ENCODE assay signal across 31 cellular contexts in genomic region chr15:59791079-59791478, GRCh38.
"Had no signal": no experiment of that assay in that cellular context is flagged by ENCODE, and none has a peak within 500 bp of the region (broad histone marks: within the 10 kb centered on the region; RNA-seq: fewer than 3 reads in every experiment).

No MANE protein-coding gene starts in this region.

- DNase-seq: activated B cell treated with CpG ODN at 0.5 μM for 24 hours; activated CD4-positive, alpha-beta T cell treated with anti-CD3 and anti-CD28 coated beads for 4 hours; activated CD4-positive, CD25-positive, alpha-beta regulatory T cell treated with anti-CD3 and anti-CD28 coated beads, Interleukin-2, amount 50 U/mL, for 72 hours; activated effector memory CD4-positive, alpha-beta T cell treated with anti-CD3 and anti-CD28 coated beads, Interleukin-2, amount 50 U/mL, for 16 hours; activated naive CD4-positive, alpha-beta T cell treated with Interleukin-2 at 50 U/mL for 16 hours; activated naive CD8-positive, alpha-beta T cell treated with anti-CD3 and anti-CD28 coated beads, Interleukin-2, amount 10 ng/mL, durations not matched to agents 7 days and 5 days; activated T-cell treated with anti-CD3 and anti-CD28 coated beads, Interleukin-2, amount 50 U/mL, for 72 hours; adrenal gland; body of pancreas; central memory CD4-positive, alpha-beta T cell; IMR-90; MV-4-11; NCI-H1092; NCI-H1436 treated with DMSO at 0.1 percent for 48 hours; NCI-H1694 treated with DMSO at 0.1 percent for 48 hours; NCI-H2029; NCI-H2171 treated with DMSO at 0.1 percent for 48 hours; NCI-H2227 treated with DMSO at 0.1 percent for 48 hours; NCI-H446; NCI-H526 treated with DMSO at 0.1 percent for 48 hours; NCI-H774; RPMI8226; SK-N-SH had no signal

- H3K36me3 ChIP-seq: adrenal gland, SJSA1 had no signal

- ATAC-seq: body of pancreas, K562, Panc1 had no signal

- H3K4me3 ChIP-seq: adrenal gland, body of pancreas, K562, SJSA1 had no signal

- H3K27me3 ChIP-seq: body of pancreas had no signal

- H3K4me1 Mint-ChIP-seq: activated B cell treated with CpG ODN at 0.5 μM for 24 hours had no signal

- H3K27ac ChIP-seq: adrenal gland, body of pancreas, SJSA1, VCaP had no signal

- H3K4me2 ChIP-seq: SK-N-SH had no signal

- H3K9ac ChIP-seq: SK-N-SH had no signal

- H3K9me3 ChIP-seq: adrenal gland, body of pancreas, SJSA1, SK-N-SH had no signal

- H3K27me3 Mint-ChIP-seq: activated CD8-positive, alpha-beta T cell treated with anti-CD3 and anti-CD28 coated beads for 36 hours; activated T-helper 17 cell treated with anti-CD3 and anti-CD28 coated beads, Interleukin-2, amount 50 U/mL, for 72 hours had no signal

- H3K9me3 Mint-ChIP-seq: activated B cell treated with CpG ODN at 0.5 μM for 24 hours; activated T-cell treated with anti-CD3 and anti-CD28 coated beads, Interleukin-2, amount 50 U/mL, for 72 hours; activated T-helper 17 cell treated with anti-CD3 and anti-CD28 coated beads, Interleukin-2, amount 50 U/mL, for 72 hours; T-helper 1 cell treated with Interleukin-12 subunit alpha and Interleukin-12 subunit beta and Interleukin-4 antibody, amounts not matched to agents 30 μg/mL and 1 μg/mL, for 36 hours had no signal

- H3K4me3 Mint-ChIP-seq: activated B cell treated with CpG ODN at 0.5 μM for 24 hours; activated CD8-positive, alpha-beta T cell treated with anti-CD3 and anti-CD28 coated beads for 36 hours; activated naive CD8-positive, alpha-beta T cell treated with anti-CD3 and anti-CD28 coated beads, Interleukin-2, amount 10 ng/mL, durations not matched to agents 7 days and 5 days; activated T-cell treated with anti-CD3 and anti-CD28 coated beads, Interleukin-2, amount 50 U/mL, for 72 hours; activated T-helper 17 cell treated with anti-CD3 and anti-CD28 coated beads, Interleukin-2, amount 50 U/mL, for 72 hours; T-helper 1 cell treated with Interleukin-12 subunit alpha and Interleukin-12 subunit beta and Interleukin-4 antibody, amounts not matched to agents 30 μg/mL and 1 μg/mL, for 36 hours had no signal

- H3K27ac Mint-ChIP-seq: activated B cell treated with CpG ODN at 0.5 μM for 24 hours; activated CD8-positive, alpha-beta T cell treated with anti-CD3 and anti-CD28 coated beads for 36 hours; activated naive CD8-positive, alpha-beta T cell treated with anti-CD3 and anti-CD28 coated beads, Interleukin-2, amount 10 ng/mL, durations not matched to agents 7 days and 5 days; activated T-cell treated with anti-CD3 and anti-CD28 coated beads, Interleukin-2, amount 50 U/mL, for 72 hours; activated T-helper 17 cell treated with anti-CD3 and anti-CD28 coated beads, Interleukin-2, amount 50 U/mL, for 72 hours; T-helper 1 cell treated with Interleukin-12 subunit alpha and Interleukin-12 subunit beta and Interleukin-4 antibody, amounts not matched to agents 30 μg/mL and 1 μg/mL, for 36 hours had no signal

- H3K4me1 ChIP-seq: adrenal gland, body of pancreas, SJSA1 had no signal

- FAIRE-seq: astrocyte, K562 had no signal
